6 cellular contexts compared by ENCODE assay signal in genomic region chr2:190827720-190828119, GRCh38.
"Had no signal": no experiment of that assay in that cellular context is flagged by ENCODE, and none has a peak within 500 bp of the region (broad histone marks: within the 10 kb centered on the region; RNA-seq: fewer than 3 reads in every experiment).

No MANE protein-coding gene starts in this region.

- H3K4me1 ChIP-seq: HAP-1 had no signal

- ATAC-seq: K562 had no signal

- H3K4me3 ChIP-seq: GM23248, HAP-1, K562 had no signal

- H3K9me3 ChIP-seq: HAP-1 had no signal

- H3K27ac ChIP-seq: GM23248 had no signal

- DNase-seq: GM23248, GOT3, H7, IMR-90 had no signal

- H3K36me3 ChIP-seq: HAP-1 had no signal
